ENCODE assay signal across 8 cellular contexts in genomic region chr12:50924131-50924438, GRCh38. TPM values are rescaled to one million over a fixed set of nuclear protein-coding genes. Genes with fewer than 3 reads are reported as not detected.
A peak's percentile ranks its signal among the peaks of the same experiment; 100 is the strongest.
DNase-seq lines count a peak whose midpoint lies in the region; ATAC-seq, FAIRE-seq and TF ChIP-seq lines count a peak whose summit lies in the region.

No MANE protein-coding gene starts in this region.

- H3K79me2 ChIP-seq in keratinocyte (ENCODE audit: control insufficient read depth, insufficient read depth, low read length) = no peaks in the 10 kb centered on the region

- H3K9me1 ChIP-seq in keratinocyte (ENCODE audit: control insufficient read depth, extremely low read depth, insufficient read depth, low read length) = peaks cover 3% of the 10 kb centered on the region

- H3K4me1 ChIP-seq in keratinocyte (ENCODE audit: control insufficient read depth, extremely low read depth, insufficient read depth, low read length) (peaks cover 45% of the 10 kb centered on the region), testis (peaks cover 12% of the 10 kb centered on the region)

- H3K9me3 ChIP-seq in keratinocyte (ENCODE audit: control insufficient read depth, low read depth, low read length) (no peaks in the 10 kb centered on the region), testis (no peaks in the 10 kb centered on the region)

- H3K36me3 ChIP-seq in keratinocyte (ENCODE audit: control insufficient read depth in 2 of 2, extremely low read depth in 1 of 2, insufficient read depth in 2 of 2, low read length in 2 of 2) = no peaks in the 10 kb centered on the region
- H3K36me3 ChIP-seq in testis (ENCODE audit: low read depth, missing control alignments) = no peaks in the 10 kb centered on the region

- peaks cover 27% of the 10 kb centered on the region for H3K4me1 Mint-ChIP-seq in activated T-helper 1 cell treated with anti-CD3 and anti-CD28 coated beads, Interleukin-12 subunit alpha, Interleukin-12 subunit beta, Interleukin-2, Interleukin-4 antibody, amounts not matched to agents 30 ng/mL and 10 ng/mL and 1 ng/mL, durations not matched to agents 14 hours and 24 hours and 36 hours (ENCODE audit: low read depth)

- TF ChIP-seq CTCF in keratinocyte (optimal IDR thresholded peaks at IDR 0.05 in 1 of 3, IDR thresholded peaks at IDR 0.05 in 1 of 3, conservative IDR thresholded peaks at IDR 0.05 in 1 of 3; ENCODE audit: extremely low read depth in 1 of 3, insufficient read depth in 2 of 3, low read length in 3 of 3) (no peak), testis (IDR thresholded peaks at IDR 0.05) (no peak)

- dilution Hi-C loops in keratinocyte (cut with MboI; ENCODE audit: extremely low pct_ligation_motif_present, low sequenced_read_pairs) = no loop called here

- peak overlapping the region; percentile 38 for H3K27ac ChIP-seq in keratinocyte (ENCODE audit: control insufficient read depth, insufficient read depth, low read length)
- peak overlapping the region; percentile 78 to 90 for H3K27ac ChIP-seq in testis

- H3K4me2 ChIP-seq in keratinocyte (ENCODE audit: control insufficient read depth, extremely low read depth, insufficient read depth, low read depth, low read length) = peak overlapping the region; percentile 88

- peak overlapping the region; percentile 37 for H3K27ac Mint-ChIP-seq in activated T-helper 1 cell treated with anti-CD3 and anti-CD28 coated beads, Interleukin-12 subunit alpha, Interleukin-12 subunit beta, Interleukin-2, Interleukin-4 antibody, amounts not matched to agents 30 ng/mL and 10 ng/mL and 1 ng/mL, durations not matched to agents 14 hours and 24 hours and 36 hours

- no peaks in the 10 kb centered on the region for H4K20me1 ChIP-seq in keratinocyte (ENCODE audit: control insufficient read depth, extremely low read depth, insufficient read depth, low read length)

- H2AFZ ChIP-seq in keratinocyte (ENCODE audit: control insufficient read depth, low read length) = peak overlapping the region; percentile 86

- H3K9ac ChIP-seq in keratinocyte (ENCODE audit: control insufficient read depth, extremely low read depth, insufficient read depth, low read length) = peak overlapping the region; percentile 46

- H3K4me3 ChIP-seq in keratinocyte (ENCODE audit: control insufficient read depth in 2 of 3, extremely low read depth in 1 of 3, insufficient read depth in 2 of 3, low read depth in 1 of 3, low read length in 3 of 3) (peak overlapping the region in 2 of 3 experiments; percentile 68 to 74), testis (peak overlapping the region; percentile 69 to 78)

- WGBS in testis, 2 donors = 0 to 1% methylated on average over 4 of the region's 4 CpGs

- no peaks in the 10 kb centered on the region for H3K27me3 Mint-ChIP-seq in activated T-helper 1 cell treated with anti-CD3 and anti-CD28 coated beads, Interleukin-12 subunit alpha, Interleukin-12 subunit beta, Interleukin-2, Interleukin-4 antibody, amounts not matched to agents 30 ng/mL and 10 ng/mL and 1 ng/mL, durations not matched to agents 14 hours and 24 hours and 36 hours (ENCODE audit: insufficient read depth)

- peak overlapping the region; percentile 49 for H3K4me3 Mint-ChIP-seq in activated T-helper 1 cell treated with anti-CD3 and anti-CD28 coated beads, Interleukin-12 subunit alpha, Interleukin-12 subunit beta, Interleukin-2, Interleukin-4 antibody, amounts not matched to agents 30 ng/mL and 10 ng/mL and 1 ng/mL, durations not matched to agents 14 hours and 24 hours and 36 hours

- no peaks in the 10 kb centered on the region for H3K36me3 Mint-ChIP-seq in activated T-helper 1 cell treated with anti-CD3 and anti-CD28 coated beads, Interleukin-12 subunit alpha, Interleukin-12 subunit beta, Interleukin-2, Interleukin-4 antibody, amounts not matched to agents 30 ng/mL and 10 ng/mL and 1 ng/mL, durations not matched to agents 14 hours and 24 hours and 36 hours (ENCODE audit: low read depth)

- ATAC-seq in HG03460 (IDR thresholded peaks at IDR 0.05; ENCODE audit: unreplicated experiment) (no peak), HG02763 (IDR thresholded peaks at IDR 0.05; ENCODE audit: unreplicated experiment) (no peak)

- no peaks in the 10 kb centered on the region for H3K9me3 Mint-ChIP-seq in activated T-helper 1 cell treated with anti-CD3 and anti-CD28 coated beads, Interleukin-12 subunit alpha, Interleukin-12 subunit beta, Interleukin-2, Interleukin-4 antibody, amounts not matched to agents 30 ng/mL and 10 ng/mL and 1 ng/mL, durations not matched to agents 14 hours and 24 hours and 36 hours

- TF ChIP-seq POLR2A in testis (IDR thresholded peaks at IDR 0.05) = no peak

- intact Hi-C loops in activated T-helper 1 cell treated with anti-CD3 and anti-CD28 coated beads, Interleukin-12 subunit alpha, Interleukin-12 subunit beta, Interleukin-2, Interleukin-4 antibody, amounts not matched to agents 30 ng/mL and 10 ng/mL and 1 ng/mL, durations not matched to agents 14 hours and 24 hours and 36 hours (cut with micrococcal nuclease) = loop anchor here (2.0 to 5.0 kb wide), 2 partner anchors 55 to 97 kb away; no protein-coding TSS in a partner anchor
- intact Hi-C loops in testis (cut with DNase I; ENCODE audit: low total_unique reads) = no loop called here

- H3K27me3 ChIP-seq in keratinocyte (ENCODE audit: control insufficient read depth, extremely low read depth, insufficient read depth, low read length) (no peaks in the 10 kb centered on the region), testis (no peaks in the 10 kb centered on the region)

- DNase-seq in NCI-H82 (lab: John Stamatoyannopoulos, UW) (peak; percentile 24), NCI-H82 treated with DMSO at 0.1 percent for 48 hours (lab: John Stamatoyannopoulos, UW; ENCODE audit: unreplicated experiment) (no peak), keratinocyte (ENCODE audit: low read depth, low spot score) (no peak), testis (no peak), mesenteric fat pad (ENCODE audit: low spot score) (no peak)
- DNase-seq in activated T-helper 1 cell treated with anti-CD3 and anti-CD28 coated beads, Interleukin-12 subunit alpha, Interleukin-12 subunit beta, Interleukin-2, Interleukin-4 antibody, amounts not matched to agents 30 ng/mL and 10 ng/mL and 1 ng/mL, durations not matched to agents 14 hours and 24 hours and 36 hours (ENCODE audit: low spot score) = no peak

- no peak for FAIRE-seq in keratinocyte (lab: Jason Lieb, UNC)

RNA-seq across cellular contexts. Expression of gene HIGD1C, which starts 28.3 kb away (rescaled TPM):
- total RNA-seq in activated T-helper 1 cell treated with anti-CD3 and anti-CD28 coated beads, Interleukin-12 subunit alpha, Interleukin-12 subunit beta, Interleukin-2, Interleukin-4 antibody, amounts not matched to agents 30 ng/mL and 10 ng/mL and 1 ng/mL, durations not matched to agents 14 hours and 24 hours and 36 hours = not detected in 2 replicates
- polyA plus RNA-seq in keratinocyte = not detected in 3 replicates
- polyA plus RNA-seq in keratinocyte (2011; ENCODE audit: low read depth) = not detected
- not detected in 2 replicates for polyA plus RNA-seq in keratinocyte (2011; cell fraction: cytosol; rRNA removed)
- polyA plus RNA-seq in keratinocyte (2011; cell fraction: nucleus; rRNA removed) = not detected in 2 replicates
- polyA plus RNA-seq in keratinocyte (2012; ENCODE audit: low replicate concordance) = not detected in 2 replicates
- not detected in 3 replicates for polyA minus RNA-seq in keratinocyte
- not detected for polyA minus RNA-seq in keratinocyte (2011; cell fraction: cytosol; rRNA and poly(A)+ RNA removed)
- polyA minus RNA-seq in keratinocyte (2011; cell fraction: nucleus; rRNA and poly(A)+ RNA removed) = not detected in 2 replicates
- not detected for total RNA-seq in testis
- polyA plus RNA-seq in testis (ENCODE audit: insufficient read depth, low read depth, low replicate concordance) = 3.4 TPM
- not detected for total RNA-seq in mesenteric fat pad
